In genomic region chr12:39116877-39117276, GRCh38 we compare ENCODE assay signal across 19 cellular contexts.
"Had no signal": no experiment of that assay in that cellular context is flagged by ENCODE, and none has a peak within 500 bp of the region (broad histone marks: within the 10 kb centered on the region; RNA-seq: fewer than 3 reads in every experiment).

No MANE protein-coding gene starts in this region.

- ATAC-seq: activated T-cell treated with anti-CD3 and anti-CD28 coated beads, Interleukin-2, amount 50 U/mL, for 72 hours; gastroesophageal sphincter; left ventricle myocardium superior; natural killer cell treated with Interleukin-12 subunit alpha and Interleukin-12 subunit beta and Interleukin-15 and Interleukin-18, amount 100 ng/mL, for 72 hours; stimulated activated naive CD8-positive, alpha-beta T cell treated with anti-CD3 and anti-CD28 coated beads, Interleukin-15, Interleukin-2, amounts not matched to agents 100 U/mL and 50 U/mL, for 24 hours; upper lobe of right lung had no signal

- H3K27ac ChIP-seq: coronary artery, esophagus squamous epithelium, gastroesophageal sphincter, spleen, thyroid gland, upper lobe of right lung had no signal

- H3K27me3 ChIP-seq: esophagus squamous epithelium, gastroesophageal sphincter, spleen, thyroid gland, upper lobe of right lung had no signal

- H3K36me3 ChIP-seq: esophagus squamous epithelium, gastroesophageal sphincter, spleen, thyroid gland, upper lobe of right lung had no signal

- H3K27me3 Mint-ChIP-seq: activated CD4-positive, alpha-beta memory T cell treated with anti-CD3 and anti-CD28 coated beads for 36 hours; activated naive CD4-positive, alpha-beta T cell treated with anti-CD3 and anti-CD28 coated beads, Interleukin-2, amount 10 ng/mL, durations not matched to agents 7 days and 5 days; natural killer cell treated with Interleukin-12 subunit alpha and Interleukin-12 subunit beta and Interleukin-15 and Interleukin-18, amount 100 ng/mL, for 72 hours; progenitor cell of endocrine pancreas had no signal

- H3K9me3 Mint-ChIP-seq: activated CD4-positive, alpha-beta memory T cell treated with anti-CD3 and anti-CD28 coated beads for 36 hours; activated naive CD4-positive, alpha-beta T cell treated with anti-CD3 and anti-CD28 coated beads, Interleukin-2, amount 10 ng/mL, durations not matched to agents 7 days and 5 days; activated T-cell treated with anti-CD3 and anti-CD28 coated beads, Interleukin-2, amount 50 U/mL, for 72 hours had no signal

- H3K4me1 ChIP-seq: esophagus squamous epithelium, gastroesophageal sphincter, spleen, thyroid gland, upper lobe of right lung had no signal

- H3K27ac Mint-ChIP-seq: activated CD4-positive, alpha-beta memory T cell treated with anti-CD3 and anti-CD28 coated beads for 36 hours; activated naive CD4-positive, alpha-beta T cell treated with anti-CD3 and anti-CD28 coated beads, Interleukin-2, amount 10 ng/mL, durations not matched to agents 7 days and 5 days; activated T-cell treated with anti-CD3 and anti-CD28 coated beads, Interleukin-2, amount 50 U/mL, for 72 hours; natural killer cell treated with Interleukin-12 subunit alpha and Interleukin-12 subunit beta and Interleukin-15 and Interleukin-18, amount 100 ng/mL, for 72 hours; progenitor cell of endocrine pancreas had no signal

- DNase-seq: activated CD4-positive, alpha-beta memory T cell treated with anti-CD3 and anti-CD28 coated beads for 36 hours; activated effector memory CD4-positive, alpha-beta T cell treated with anti-CD3 and anti-CD28 coated beads, Interleukin-2, amount 50 U/mL, for 16 hours; activated naive CD4-positive, alpha-beta T cell treated with anti-CD3 and anti-CD28 coated beads, Interleukin-2, amount 10 ng/mL, durations not matched to agents 7 days and 5 days; activated T-cell treated with anti-CD3 and anti-CD28 coated beads, Interleukin-2, amount 50 U/mL, for 72 hours; amygdala; esophagus squamous epithelium; head of caudate nucleus; hypothalamus; left ventricle myocardium superior; spleen; stimulated activated CD4-positive, alpha-beta T cell treated with anti-CD3 and anti-CD28 coated beads, Interleukin-4, amount 100 ng/mL, for 1 hour; stimulated activated naive CD8-positive, alpha-beta T cell treated with anti-CD3 and anti-CD28 coated beads, Interleukin-15, Interleukin-2, amounts not matched to agents 100 U/mL and 50 U/mL, for 24 hours; T-helper 9 cell; thyroid gland; upper lobe of right lung had no signal

- H3K4me1 Mint-ChIP-seq: activated naive CD4-positive, alpha-beta T cell treated with anti-CD3 and anti-CD28 coated beads, Interleukin-2, amount 10 ng/mL, durations not matched to agents 7 days and 5 days had no signal

- H3K4me3 Mint-ChIP-seq: activated CD4-positive, alpha-beta memory T cell treated with anti-CD3 and anti-CD28 coated beads for 36 hours; activated naive CD4-positive, alpha-beta T cell treated with anti-CD3 and anti-CD28 coated beads, Interleukin-2, amount 10 ng/mL, durations not matched to agents 7 days and 5 days; activated T-cell treated with anti-CD3 and anti-CD28 coated beads, Interleukin-2, amount 50 U/mL, for 72 hours; natural killer cell treated with Interleukin-12 subunit alpha and Interleukin-12 subunit beta and Interleukin-15 and Interleukin-18, amount 100 ng/mL, for 72 hours had no signal

- H3K9me3 ChIP-seq: esophagus squamous epithelium, thyroid gland, upper lobe of right lung had no signal

- H3K4me3 ChIP-seq: coronary artery, esophagus squamous epithelium, gastroesophageal sphincter, spleen, thyroid gland, upper lobe of right lung had no signal

- H3K36me3 Mint-ChIP-seq: activated CD4-positive, alpha-beta memory T cell treated with anti-CD3 and anti-CD28 coated beads for 36 hours; activated naive CD4-positive, alpha-beta T cell treated with anti-CD3 and anti-CD28 coated beads, Interleukin-2, amount 10 ng/mL, durations not matched to agents 7 days and 5 days; natural killer cell treated with Interleukin-12 subunit alpha and Interleukin-12 subunit beta and Interleukin-15 and Interleukin-18, amount 100 ng/mL, for 72 hours had no signal
